ENCODE assay signal across 9 cellular contexts in the genomic region with DNA sequence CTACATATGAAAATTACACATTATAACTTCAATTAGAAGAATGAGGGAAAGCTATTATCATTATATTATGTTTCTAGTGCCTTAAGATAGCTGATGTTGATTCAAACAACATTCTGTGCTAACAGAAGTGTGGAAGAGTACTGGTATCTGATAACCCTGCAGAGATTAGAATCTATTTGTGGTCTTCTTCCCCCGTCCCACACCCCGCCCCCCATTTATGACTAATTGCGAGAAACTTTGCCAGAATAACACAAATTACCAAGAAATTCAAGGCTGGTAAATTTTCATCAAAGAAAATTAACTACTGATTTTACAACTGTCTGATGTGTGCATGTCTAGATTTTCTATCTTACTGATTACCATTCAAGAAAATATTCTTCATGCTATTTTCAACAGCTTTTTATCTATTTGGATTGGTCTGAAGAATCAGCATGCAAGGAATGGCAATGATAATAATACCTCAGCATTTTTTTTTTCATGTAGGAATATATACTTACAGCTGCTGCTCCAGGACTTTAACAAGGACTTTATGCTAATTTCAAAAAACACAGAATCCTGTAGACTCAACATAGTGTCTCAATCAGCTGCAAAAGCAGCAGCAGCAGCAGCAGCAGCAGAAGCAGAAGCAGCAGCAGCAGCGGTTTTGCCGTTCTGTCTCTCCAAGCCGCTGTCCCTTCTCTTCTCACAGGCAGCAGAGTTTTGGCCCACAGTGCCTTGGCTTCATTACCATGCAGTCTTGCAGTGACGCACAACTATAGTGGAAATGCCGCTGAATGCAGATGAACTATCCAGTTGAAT.
DNase-seq lines count a peak whose midpoint lies in the region; ATAC-seq, FAIRE-seq and TF ChIP-seq lines count a peak whose summit lies in the region.
"Had no signal": no experiment of that assay in that cellular context is flagged by ENCODE, and none has a peak within 500 bp of the region (broad histone marks: within the 10 kb centered on the region; RNA-seq: fewer than 3 reads in every experiment).

No MANE protein-coding gene starts in this region.

- no peak for FAIRE-seq in GM19239 (lab: Jason Lieb, UNC)
- FAIRE-seq: bronchial epithelial cell had no signal

- intact Hi-C loops in Right ventricle myocardium superior (cut with DNase I): no loop called here

- H3K4me3 ChIP-seq in skeletal muscle tissue (ENCODE audit: low read length in 3 of 3): peak overlapping the region; percentile 15 to 60 (median 35)

- peak; percentile 94 for ATAC-seq in Right ventricle myocardium superior (ENCODE audit: poor library complexity)
- ATAC-seq in GM21825 (IDR thresholded peaks at IDR 0.05; ENCODE audit: unreplicated experiment): no peak

- no peak overlapping the region for H3K27ac ChIP-seq in skeletal muscle tissue (ENCODE audit: low read depth, low read length)

- no peaks in the 10 kb centered on the region for H3K9me3 Mint-ChIP-seq in chondrocyte (ENCODE audit: low read depth)

- H3K27me3 Mint-ChIP-seq in chondrocyte (ENCODE audit: low read depth): no peaks in the 10 kb centered on the region

- CTCF ChIA-PET in HEK293T (lab: Yijun Ruan, JAX): interaction anchor here (0.5 to 0.7 kb wide), 2 partner anchors 122 to 1262 kb away, joined by 3 to 4 read pairs; no protein-coding TSS in a partner anchor

- no peak overlapping the region for H3K27ac Mint-ChIP-seq in chondrocyte (ENCODE audit: unreplicated experiment)

- POLR2A ChIA-PET in HEK293T (lab: Yijun Ruan, JAX): interaction anchor here (1.0 kb wide), 1 partner anchor 13 kb away, joined by 3 read pairs; no protein-coding TSS in a partner anchor

- H3K9ac ChIP-seq in skeletal muscle tissue (ENCODE audit: low read depth in 1 of 3, low read length in 3 of 3): peak overlapping the region; percentile 1 to 61 (median 19)

- H3K36me3 ChIP-seq in skeletal muscle tissue (ENCODE audit: control insufficient read depth in 3 of 3, insufficient read depth in 3 of 3, low read length in 3 of 3): no peaks in the 10 kb centered on the region

- peaks cover 4 to 15% (median 11%) of the 10 kb centered on the region in 3 donors for H3K4me1 ChIP-seq in skeletal muscle tissue (ENCODE audit: control insufficient read depth in 3 of 3, insufficient read depth in 3 of 3, low read length in 3 of 3)

- no peaks in the 10 kb centered on the region for H3K27me3 ChIP-seq in skeletal muscle tissue (ENCODE audit: control insufficient read depth in 3 of 3, insufficient read depth in 3 of 3, low read length in 3 of 3)

- peaks cover 32% of the 10 kb centered on the region for H3K4me1 Mint-ChIP-seq in chondrocyte (ENCODE audit: low read depth)

- no peak overlapping the region for H3K4me3 Mint-ChIP-seq in chondrocyte (ENCODE audit: unreplicated experiment)

- H3K9me3 ChIP-seq in skeletal muscle tissue (ENCODE audit: control insufficient read depth in 3 of 3, low read length in 3 of 3): no peaks in the 10 kb centered on the region

- TF ChIP-seq CTCF in chondrocyte (IDR thresholded peaks at IDR 0.05): no peak

- no peaks in the 10 kb centered on the region for H3K36me3 Mint-ChIP-seq in chondrocyte (ENCODE audit: low read depth)

- DNase-seq in HEK293T (ENCODE audit: extremely low spot score) (peak; percentile 9), Right ventricle myocardium superior (peak; percentile 73), GM19239 (ENCODE audit: insufficient read length, low spot score) (no peak), chondrocyte (ENCODE audit: low spot score) (no peak), SKM-1 (lab: John Stamatoyannopoulos, UW; ENCODE audit: unreplicated experiment) (no peak)
- peak; percentile 60 to 63 for DNase-seq in activated T-cell treated with anti-CD3 and anti-CD28 coated beads, Interleukin-2, amount 50 U/mL, for 48 hours

TF ChIP-seq in HEK293T, 16 proteins besides CTCF, POLR2A, EP300 and RAD21:
- TF ChIP-seq BHLHE40 (IDR thresholded peaks at IDR 0.05; ENCODE audit: borderline replicate concordance) (no peak), SP1 (IDR thresholded peaks at IDR 0.05) (no peak)

Comparison
In these comparisons a context has a peak if more than half of its experiments do, and no peak if none do; other contexts are left out.
1. DNase-seq: peak in HEK293T (single experiment), activated T-cell treated with anti-CD3 and anti-CD28 coated beads, Interleukin-2, amount 50 U/mL, for 48 hours (2 of 2) and Right ventricle myocardium superior (single experiment); none in GM19239 (single experiment), chondrocyte (single experiment) and SKM-1 (single experiment).